ENCODE assay signal across 9 cellular contexts in the genomic region with DNA sequence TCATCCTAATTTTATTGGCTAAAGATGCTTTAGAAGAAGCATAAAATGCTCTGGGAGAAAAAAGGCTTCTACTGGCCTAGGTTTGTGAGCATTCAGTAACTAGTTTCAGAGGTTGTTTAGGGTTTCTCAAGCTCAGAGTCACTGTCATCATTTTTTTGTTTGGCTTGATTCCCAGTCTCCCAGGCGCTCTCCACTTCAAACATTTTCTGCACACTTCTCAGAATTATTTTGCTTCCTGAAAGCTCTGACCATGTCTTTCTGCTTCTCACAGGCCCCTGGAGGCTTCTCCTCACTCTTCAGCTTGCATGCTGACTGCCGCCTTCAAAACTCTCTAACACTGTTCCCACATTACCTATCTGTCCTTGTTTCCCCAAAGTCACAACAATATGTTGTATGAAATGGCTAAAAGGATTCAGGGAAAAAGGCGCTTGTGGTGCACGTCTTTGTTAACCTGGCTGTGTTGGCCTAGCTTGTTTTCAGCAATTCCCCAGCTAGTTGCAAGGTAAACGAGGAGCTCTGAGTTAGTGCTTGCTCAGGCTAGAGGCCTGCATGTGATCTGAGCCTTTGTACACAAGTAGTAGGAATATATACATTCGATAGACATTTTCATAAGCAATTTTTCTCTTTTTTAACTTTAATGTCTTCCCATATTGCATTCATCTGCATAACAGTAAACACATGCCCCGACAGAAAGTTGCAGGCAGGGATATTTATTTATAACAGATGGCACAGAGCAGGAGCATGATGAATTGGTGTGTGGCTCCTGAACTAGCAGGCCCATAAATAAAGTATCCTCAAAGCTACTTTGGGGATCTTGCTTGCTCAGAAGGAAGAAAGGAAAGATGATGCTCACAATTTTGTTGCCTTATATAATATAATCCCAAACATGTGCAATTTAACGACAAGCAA.
DNase-seq lines count a peak whose midpoint lies in the region; ATAC-seq and TF ChIP-seq lines count a peak whose summit lies in the region.
"Had no signal": no experiment of that assay in that cellular context is flagged by ENCODE, and none has a peak within 500 bp of the region (broad histone marks: within the 10 kb centered on the region; RNA-seq: fewer than 3 reads in every experiment).

No MANE protein-coding gene starts in this region.

- no peaks in the 10 kb centered on the region for H3K9me3 ChIP-seq in CD8-positive, alpha-beta T cell (ENCODE audit: low read length)

- H2BK15ac ChIP-seq in mesendoderm (replicated peaks; ENCODE audit: low read depth): no peak overlapping the region

- H3K4me1 ChIP-seq in CD8-positive, alpha-beta T cell (ENCODE audit: insufficient read depth, low read length): no peaks in the 10 kb centered on the region
- H3K4me1 ChIP-seq in mesendoderm (ENCODE audit: control insufficient read depth, low read depth, low read length): no peaks in the 10 kb centered on the region

- no peaks in the 10 kb centered on the region for H3K79me2 ChIP-seq in mesendoderm (ENCODE audit: control insufficient read depth, insufficient read depth, low read length)

- peaks cover 4% of the 10 kb centered on the region for H3K4me1 Mint-ChIP-seq in CD8-positive, alpha-beta T cell (ENCODE audit: low read depth)
- peaks cover 35% of the 10 kb centered on the region for H3K4me1 Mint-ChIP-seq in chondrocyte (ENCODE audit: low read depth)
- H3K4me1 Mint-ChIP-seq in activated T-cell treated with anti-CD3 and anti-CD28 coated beads, Interleukin-2, amount 50 U/mL, for 24 hours (ENCODE audit: low read depth): peaks cover 13% of the 10 kb centered on the region

- no peak overlapping the region for H4K5ac ChIP-seq in mesendoderm (ENCODE audit: low read length)

- peak overlapping the region; percentile 20 for H3K23ac ChIP-seq in mesendoderm (ENCODE audit: low read length)

- no peak overlapping the region for H3K4me2 ChIP-seq in mesendoderm (ENCODE audit: low read length)

- H3K36me3 ChIP-seq in CD8-positive, alpha-beta T cell (ENCODE audit: insufficient read depth, low read length): no peaks in the 10 kb centered on the region
- H3K36me3 ChIP-seq in mesendoderm (ENCODE audit: control insufficient read depth, insufficient read depth, low read length): no peaks in the 10 kb centered on the region

- no peak for DNase-seq in CD8-positive, alpha-beta T cell
- DNase-seq in NCI-H1694 treated with DMSO at 0.1 percent for 48 hours (lab: John Stamatoyannopoulos, UW): peak; percentile 77
- no peak for DNase-seq in chondrocyte (ENCODE audit: low spot score)
- DNase-seq in mesendoderm: no peak
- no peak for DNase-seq in activated T-cell treated with anti-CD3 and anti-CD28 coated beads, Interleukin-2, amount 50 U/mL, for 1 hour
- no peak for DNase-seq in T1000 (lab: John Stamatoyannopoulos, UW)
- no peak for DNase-seq in activated T-cell treated with anti-CD3 and anti-CD28 coated beads, Interleukin-2, amount 50 U/mL, for 24 hours
- no peak for DNase-seq in GOT3 (lab: John Stamatoyannopoulos, UW)
- DNase-seq: activated CD4-positive, alpha-beta T cell treated with anti-CD3 and anti-CD28 coated beads, Interleukin-2, amount 10 ng/mL, durations not matched to agents 24 days and 14 days had no signal

- no peak overlapping the region for H3K4ac ChIP-seq in mesendoderm (ENCODE audit: low read depth, low read length)

- H3K9me3 Mint-ChIP-seq in CD8-positive, alpha-beta T cell: no peaks in the 10 kb centered on the region
- no peaks in the 10 kb centered on the region for H3K9me3 Mint-ChIP-seq in chondrocyte (ENCODE audit: low read depth)
- H3K9me3 Mint-ChIP-seq in activated T-cell treated with anti-CD3 and anti-CD28 coated beads, Interleukin-2, amount 50 U/mL, for 24 hours: no peaks in the 10 kb centered on the region
- H3K9me3 Mint-ChIP-seq: activated CD4-positive, alpha-beta T cell treated with anti-CD3 and anti-CD28 coated beads, Interleukin-2, amount 10 ng/mL, durations not matched to agents 24 days and 14 days had no signal

- H3K27me3 Mint-ChIP-seq in CD8-positive, alpha-beta T cell (ENCODE audit: low read depth): no peaks in the 10 kb centered on the region
- H3K27me3 Mint-ChIP-seq in chondrocyte (ENCODE audit: low read depth): no peaks in the 10 kb centered on the region
- peaks cover 17% of the 10 kb centered on the region for H3K27me3 Mint-ChIP-seq in activated T-cell treated with anti-CD3 and anti-CD28 coated beads, Interleukin-2, amount 50 U/mL, for 24 hours

- H3K27ac ChIP-seq in CD8-positive, alpha-beta T cell (ENCODE audit: low read depth, low read length): no peak overlapping the region
- no peak overlapping the region for H3K27ac ChIP-seq in mesendoderm (ENCODE audit: low read depth, low read length)

- no peak overlapping the region for H2AK5ac ChIP-seq in mesendoderm (ENCODE audit: low read length)

- CTCF ChIA-PET in CD8-positive, alpha-beta T cell (lab: Charles Lee): no interaction called here

- H3K79me1 ChIP-seq in mesendoderm (ENCODE audit: low read length): no peaks in the 10 kb centered on the region

- H3K18ac ChIP-seq in mesendoderm (ENCODE audit: low read length): no peak overlapping the region

- H4K8ac ChIP-seq in mesendoderm (ENCODE audit: low read depth, low read length): no peak overlapping the region

- TF ChIP-seq CTCF in CD8-positive, alpha-beta T cell (IDR thresholded peaks at IDR 0.05): no peak
- TF ChIP-seq CTCF in chondrocyte (IDR thresholded peaks at IDR 0.05): no peak

- H2BK120ac ChIP-seq in mesendoderm (ENCODE audit: low read depth, low read length): no peak overlapping the region

- no peak overlapping the region for H3K56ac ChIP-seq in mesendoderm (ENCODE audit: low read length)

- WGBS in mesendoderm (ENCODE audit: extremely low coverage, insufficient coverage, low lambda C conversion rate): no CpG with 5 or more reads among the region's 8 CpGs

- H3K27me3 ChIP-seq in CD8-positive, alpha-beta T cell (ENCODE audit: insufficient read depth, low read length): no peaks in the 10 kb centered on the region
- H3K27me3 ChIP-seq in mesendoderm (ENCODE audit: insufficient read depth, low read length, poor library complexity): no peaks in the 10 kb centered on the region

- intact Hi-C loops in CD8-positive, alpha-beta T cell (cut with DNase I, micrococcal nuclease): no loop called here

- no peak overlapping the region for H3K4me3 Mint-ChIP-seq in CD8-positive, alpha-beta T cell
- no peak overlapping the region for H3K4me3 Mint-ChIP-seq in chondrocyte (ENCODE audit: unreplicated experiment)
- H3K4me3 Mint-ChIP-seq in activated T-cell treated with anti-CD3 and anti-CD28 coated beads, Interleukin-2, amount 50 U/mL, for 24 hours: no peak overlapping the region
- H3K4me3 Mint-ChIP-seq: activated CD4-positive, alpha-beta T cell treated with anti-CD3 and anti-CD28 coated beads, Interleukin-2, amount 10 ng/mL, durations not matched to agents 24 days and 14 days had no signal

- H3K36me3 Mint-ChIP-seq in CD8-positive, alpha-beta T cell: no peaks in the 10 kb centered on the region
- H3K36me3 Mint-ChIP-seq in chondrocyte (ENCODE audit: low read depth): no peaks in the 10 kb centered on the region
- H3K36me3 Mint-ChIP-seq in activated T-cell treated with anti-CD3 and anti-CD28 coated beads, Interleukin-2, amount 50 U/mL, for 24 hours (ENCODE audit: low read depth): no peaks in the 10 kb centered on the region

- peak overlapping the region; percentile 41 for H3K27ac Mint-ChIP-seq in CD8-positive, alpha-beta T cell
- peak overlapping the region; percentile 76 for H3K27ac Mint-ChIP-seq in chondrocyte (ENCODE audit: unreplicated experiment)
- no peak overlapping the region for H3K27ac Mint-ChIP-seq in activated T-cell treated with anti-CD3 and anti-CD28 coated beads, Interleukin-2, amount 50 U/mL, for 24 hours
- H3K27ac Mint-ChIP-seq: activated CD4-positive, alpha-beta T cell treated with anti-CD3 and anti-CD28 coated beads, Interleukin-2, amount 10 ng/mL, durations not matched to agents 24 days and 14 days had no signal

- H3K4me3 ChIP-seq in CD8-positive, alpha-beta T cell (ENCODE audit: low read depth, low read length): no peak overlapping the region
- no peak overlapping the region for H3K4me3 ChIP-seq in mesendoderm (ENCODE audit: low read length)

- no peak for ATAC-seq in CD8-positive, alpha-beta T cell

- no peak overlapping the region for H2BK5ac ChIP-seq in mesendoderm (ENCODE audit: low read length)

- no peak overlapping the region for H3K9ac ChIP-seq in mesendoderm (ENCODE audit: low read length)

- POLR2A ChIA-PET in CD8-positive, alpha-beta T cell (lab: Charles Lee): no interaction called here
